ENCODE assay signal across 15 cellular contexts in the genomic region with DNA sequence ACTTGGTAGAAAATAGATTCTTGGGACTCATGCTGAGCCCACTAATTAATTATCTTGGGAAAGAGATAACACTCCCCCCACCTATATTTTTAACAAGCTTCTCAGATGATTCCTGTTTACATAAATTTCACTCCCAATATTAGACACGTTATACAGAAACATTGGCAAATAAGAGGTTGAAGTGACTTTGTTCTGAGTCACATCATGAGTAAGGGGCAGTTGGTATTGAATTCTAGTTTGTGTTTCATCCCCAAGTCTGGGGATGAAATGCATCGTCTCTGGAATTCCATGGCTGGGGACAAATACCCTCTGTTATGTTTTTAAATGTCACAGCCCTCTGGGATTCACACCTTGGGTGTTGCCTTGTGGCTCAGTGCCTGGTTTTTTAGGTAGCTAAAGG. TPM values are rescaled to one million over a fixed set of nuclear protein-coding genes. Genes with fewer than 3 reads are reported as not detected.
A peak's percentile ranks its signal among the peaks of the same experiment; 100 is the strongest.
DNase-seq lines count a peak whose midpoint lies in the region; ATAC-seq, FAIRE-seq and TF ChIP-seq lines count a peak whose summit lies in the region.
"Had no signal": no experiment of that assay in that cellular context is flagged by ENCODE, and none has a peak within 500 bp of the region (broad histone marks: within the 10 kb centered on the region; RNA-seq: fewer than 3 reads in every experiment).

No MANE protein-coding gene starts in this region.

- DNase-seq in H54 (ENCODE audit: insufficient read length, low spot score) (no peak), SJSA1 (ENCODE audit: low read depth in 1 of 2, low spot score in 2 of 2) (peak in 1 of 2 experiments; percentile 60), epithelial cell of prostate (ENCODE audit: low read depth, low spot score) (no peak), A673 (ENCODE audit: low spot score) (no peak), amygdala (lab: John Stamatoyannopoulos, UW) (no peak), caudate nucleus (lab: John Stamatoyannopoulos, UW) (no peak)
- DNase-seq: activated CD8-positive, alpha-beta T cell treated with anti-CD3 and anti-CD28 coated beads for 36 hours; cortex of kidney; esophagus squamous epithelium; NCI-H1694; stimulated activated CD4-positive, alpha-beta T cell treated with anti-CD3 and anti-CD28 coated beads, Interleukin-15, amount 100 ng/mL, for 24 hours had no signal

- H3K36me3 ChIP-seq in SJSA1 (peaks cover 68% of the 10 kb centered on the region), skeletal muscle satellite cell (ENCODE audit: insufficient read depth, low read length) (peaks cover 13% of the 10 kb centered on the region), A673 (ENCODE audit: insufficient read depth, low read length, poor library complexity, severe bottlenecking) (peaks cover 70% of the 10 kb centered on the region)
- H3K36me3 ChIP-seq: esophagus squamous epithelium, prostate gland had no signal

- CTCF ChIA-PET in A673 (lab: Charles Lee) = no interaction called here

- H3K4me3 ChIP-seq in SJSA1 (no peak overlapping the region), skeletal muscle satellite cell (ENCODE audit: low read length) (peak overlapping the region; percentile 22), A673 (ENCODE audit: low read depth, low read length, poor library complexity, severe bottlenecking) (no peak overlapping the region)
- H3K4me3 ChIP-seq: esophagus squamous epithelium, prostate gland had no signal

- peaks cover 76% of the 10 kb centered on the region for H3K4me1 ChIP-seq in SJSA1 (replicated peaks)
- H3K4me1 ChIP-seq in skeletal muscle satellite cell (ENCODE audit: control insufficient read depth, insufficient read depth, low read length) = peaks cover 43% of the 10 kb centered on the region
- H3K4me1 ChIP-seq in A673 (ENCODE audit: insufficient read depth, low read length, poor library complexity, severe bottlenecking) = peaks cover 33% of the 10 kb centered on the region
- H3K4me1 ChIP-seq: esophagus squamous epithelium had no signal

- POLR2A ChIA-PET in A673 (lab: Charles Lee; ENCODE audit: low non-redundant PET) = no interaction called here

- FAIRE-seq in H54 (lab: Jason Lieb, UNC) = peak; percentile 86

- no peak for ATAC-seq in HG03439 (IDR thresholded peaks at IDR 0.05; ENCODE audit: unreplicated experiment)
- ATAC-seq: left lobe of liver had no signal

- peak overlapping the region; percentile 53 for H3K4me2 ChIP-seq in skeletal muscle satellite cell (ENCODE audit: low read length)

- H3K9me3 ChIP-seq in SJSA1 (replicated peaks) = peaks cover 4% of the 10 kb centered on the region; the same call in 1 of the 2 replicates
- H3K9me3 ChIP-seq in skeletal muscle satellite cell (replicated peaks; ENCODE audit: low read length) = no peaks in the 10 kb centered on the region
- H3K9me3 ChIP-seq in A673 (ENCODE audit: low read depth, low read length, poor library complexity, severe bottlenecking) = peaks cover 18% of the 10 kb centered on the region
- H3K9me3 ChIP-seq: esophagus squamous epithelium, prostate gland had no signal

- no peak for TF ChIP-seq CTCF in A673 (conservative IDR thresholded peaks at IDR 0.05; ENCODE audit: low read depth, low read length)

- H3K27ac ChIP-seq in SJSA1 (peak overlapping the region; percentile 17), epithelial cell of prostate (peak overlapping the region; percentile 45), A673 (ENCODE audit: low read depth, low read length, poor library complexity, severe bottlenecking) (no peak overlapping the region), caudate nucleus (ENCODE audit: low read depth, low read length) (no peak overlapping the region)
- H3K27ac ChIP-seq: esophagus squamous epithelium had no signal

- intact Hi-C loops in A673 (cut with micrococcal nuclease; ENCODE audit: unreplicated experiment) = no loop called here

- BruUV-seq in A673 (replicated peaks; lab: Mats Ljungman, UMichigan) = no TSS peak

- H3K27me3 ChIP-seq in SJSA1 (replicated peaks) (no peaks in the 10 kb centered on the region), skeletal muscle satellite cell (ENCODE audit: control insufficient read depth, insufficient read depth, low read length) (no peaks in the 10 kb centered on the region), A673 (replicated peaks; ENCODE audit: insufficient read depth, low read depth, low read length, poor library complexity) (no peaks in the 10 kb centered on the region)
- H3K27me3 ChIP-seq: esophagus squamous epithelium had no signal

- TF ChIP-seq POLR2A in H54 (IDR thresholded peaks at IDR 0.05; ENCODE audit: low read depth, low read length) = no peak

- H3K9ac ChIP-seq in skeletal muscle satellite cell (ENCODE audit: low read depth, low read length) = no peak overlapping the region

RNA-seq across cellular contexts. Expression of a gene that starts 41.0 kb away (rescaled TPM):
- total RNA-seq in SJSA1 (2014; rRNA removed; shearing (Covaris generic)) = 445 and 523 TPM in 2 replicates
- total RNA-seq in skeletal muscle satellite cell (2012; rRNA removed) = 57.0 and 75.8 TPM in 2 replicates
- 394 and 397 TPM in 2 replicates for total RNA-seq in A673 (2021)

Comparison
In these comparisons a context has a peak if more than half of its experiments do, and no peak if none do; other contexts are left out.
1. H3K27ac ChIP-seq: peak in SJSA1 (single experiment) and epithelial cell of prostate (single experiment); none in A673 (single experiment) and caudate nucleus (single experiment).